26 cellular contexts compared by ENCODE assay signal in genomic region chr2:144666032-144666431, GRCh38.
DNase-seq lines count a peak whose midpoint lies in the region; ATAC-seq and TF ChIP-seq lines count a peak whose summit lies in the region.
"Had no signal": no experiment of that assay in that cellular context is flagged by ENCODE, and none has a peak within 500 bp of the region (broad histone marks: within the 10 kb centered on the region; RNA-seq: fewer than 3 reads in every experiment).

No MANE protein-coding gene starts in this region.

- H3K36me3 Mint-ChIP-seq in natural killer cell treated with Interleukin-12 subunit alpha and Interleukin-12 subunit beta and Interleukin-15 and Interleukin-18, amount 100 ng/mL, for 72 hours: peaks cover 6% of the 10 kb centered on the region
- H3K36me3 Mint-ChIP-seq: activated naive CD4-positive, alpha-beta T cell treated with anti-CD3 and anti-CD28 coated beads, Interleukin-2, amount 10 ng/mL, durations not matched to agents 7 days and 5 days; neural progenitor cell had no signal

- H2BK120ac ChIP-seq in trophoblast cell (ENCODE audit: insufficient read depth, low read length, poor library complexity): no peak overlapping the region

- H3K27me3 Mint-ChIP-seq in natural killer cell treated with Interleukin-12 subunit alpha and Interleukin-12 subunit beta and Interleukin-15 and Interleukin-18, amount 100 ng/mL, for 72 hours: no peaks in the 10 kb centered on the region
- H3K27me3 Mint-ChIP-seq: activated naive CD4-positive, alpha-beta T cell treated with anti-CD3 and anti-CD28 coated beads, Interleukin-2, amount 10 ng/mL, durations not matched to agents 7 days and 5 days had no signal

- no peak overlapping the region for H3K4me2 ChIP-seq in trophoblast cell (ENCODE audit: low read length)
- H3K4me2 ChIP-seq: neural progenitor cell had no signal

- no peaks in the 10 kb centered on the region for H3K36me3 ChIP-seq in trophoblast cell (ENCODE audit: control insufficient read depth in 1 of 2, insufficient read depth in 2 of 2, low read length in 2 of 2)
- H3K36me3 ChIP-seq: esophagus muscularis mucosa, neural progenitor cell had no signal

- peak; percentile 54 to 67 for DNase-seq in HL-60 (ENCODE audit: low read depth in 1 of 2, low spot score in 1 of 2)
- DNase-seq in NOMO-1 treated with DMSO at 0.1 percent for 48 hours (lab: John Stamatoyannopoulos, UW; ENCODE audit: unreplicated experiment): peak; percentile 79
- peak; percentile 29 for DNase-seq in amniotic epithelial cell (ENCODE audit: low read depth)
- DNase-seq in natural killer cell treated with Interleukin-12 subunit alpha and Interleukin-12 subunit beta and Interleukin-15 and Interleukin-18, amount 100 ng/mL, for 72 hours (ENCODE audit: low spot score): no peak
- DNase-seq in activated CD4-positive, alpha-beta T cell treated with anti-CD3 and anti-CD28 coated beads, Interleukin-2, amount 50 U/mL, for 4 hours: no peak
- DNase-seq in left lobe of liver (ENCODE audit: low spot score): no peak
- DNase-seq in COLO829 (ENCODE audit: low spot score): no peak
- no peak for DNase-seq in trophoblast cell
- DNase-seq: activated CD4-positive, CD25-positive, alpha-beta regulatory T cell; activated CD8-positive, alpha-beta T cell treated with anti-CD3 and anti-CD28 coated beads, Interleukin-2, amount 10 ng/mL, durations not matched to agents 7 days and 5 days; activated naive CD4-positive, alpha-beta T cell treated with anti-CD3 and anti-CD28 coated beads, Interleukin-2, amount 10 ng/mL, durations not matched to agents 7 days and 5 days; activated T-cell treated with anti-CD3 and anti-CD28 coated beads, Interleukin-2, amount 50 U/mL, for 24 hours; aorta; DMS79 treated with DMSO at 0.1 percent for 48 hours; effector memory CD4-positive, alpha-beta T cell; KBM-7; NCI-H1092 treated with DMSO at 0.1 percent for 48 hours; NCI-H2081 treated with DMSO at 0.1 percent for 48 hours; NCI-H510A; stimulated activated CD4-positive, alpha-beta T cell treated with anti-CD3 and anti-CD28 coated beads, Interleukin-12 subunit alpha, Interleukin-12 subunit beta, amount 100 ng/mL, for 4 hours; stimulated activated CD8-positive, alpha-beta memory T cell treated with anti-CD3 and anti-CD28 coated beads, Interleukin-4, amount 100 ng/mL, for 48 hours; T1000 had no signal

- no peak overlapping the region for H2BK12ac ChIP-seq in trophoblast cell (ENCODE audit: low read length)

- peaks cover 16 to 38% of the 10 kb centered on the region in 2 donors for H3K4me1 Mint-ChIP-seq in natural killer cell treated with Interleukin-12 subunit alpha and Interleukin-12 subunit beta and Interleukin-15 and Interleukin-18, amount 100 ng/mL, for 72 hours (ENCODE audit: low read depth in 2 of 2)
- H3K4me1 Mint-ChIP-seq: activated naive CD4-positive, alpha-beta T cell treated with anti-CD3 and anti-CD28 coated beads, Interleukin-2, amount 10 ng/mL, durations not matched to agents 7 days and 5 days had no signal

- no peak for TF ChIP-seq CTCF in HL-60 (IDR thresholded peaks at IDR 0.05; ENCODE audit: insufficient read depth, low read length)

- no peaks in the 10 kb centered on the region for H3K9me3 Mint-ChIP-seq in natural killer cell treated with Interleukin-12 subunit alpha and Interleukin-12 subunit beta and Interleukin-15 and Interleukin-18, amount 100 ng/mL, for 72 hours
- H3K9me3 Mint-ChIP-seq: activated naive CD4-positive, alpha-beta T cell treated with anti-CD3 and anti-CD28 coated beads, Interleukin-2, amount 10 ng/mL, durations not matched to agents 7 days and 5 days; activated T-cell treated with anti-CD3 and anti-CD28 coated beads, Interleukin-2, amount 50 U/mL, for 24 hours; neural progenitor cell had no signal

- peak overlapping the region; percentile 50 for H3K27ac ChIP-seq in HL-60 (replicated peaks)
- no peak overlapping the region for H3K27ac ChIP-seq in trophoblast cell (ENCODE audit: low read depth, low read length)
- H3K27ac ChIP-seq: esophagus muscularis mucosa, neural progenitor cell, SK-N-MC had no signal

- H3K4me1 ChIP-seq in trophoblast cell (ENCODE audit: control insufficient read depth in 1 of 2, insufficient read depth in 2 of 2, low read length in 2 of 2): no peaks in the 10 kb centered on the region
- H3K4me1 ChIP-seq: esophagus muscularis mucosa had no signal

- ATAC-seq in natural killer cell treated with Interleukin-12 subunit alpha and Interleukin-12 subunit beta and Interleukin-15 and Interleukin-18, amount 100 ng/mL, for 72 hours: peak; percentile 46 to 70
- no peak for ATAC-seq in left lobe of liver
- ATAC-seq: activated CD8-positive, alpha-beta T cell treated with anti-CD3 and anti-CD28 coated beads, Interleukin-2, amount 10 ng/mL, durations not matched to agents 7 days and 5 days; Panc1 had no signal

- H4K91ac ChIP-seq in trophoblast cell (ENCODE audit: low read depth, low read length): no peak overlapping the region

- no peak overlapping the region for H3K4ac ChIP-seq in trophoblast cell (ENCODE audit: low read depth, low read length)

- no peak overlapping the region for H3K14ac ChIP-seq in trophoblast cell (ENCODE audit: low read length)

- H3K4me3 Mint-ChIP-seq in natural killer cell treated with Interleukin-12 subunit alpha and Interleukin-12 subunit beta and Interleukin-15 and Interleukin-18, amount 100 ng/mL, for 72 hours: peak overlapping the region; percentile 1
- H3K4me3 Mint-ChIP-seq: activated CD8-positive, alpha-beta T cell treated with anti-CD3 and anti-CD28 coated beads, Interleukin-2, amount 10 ng/mL, durations not matched to agents 7 days and 5 days; activated naive CD4-positive, alpha-beta T cell treated with anti-CD3 and anti-CD28 coated beads, Interleukin-2, amount 10 ng/mL, durations not matched to agents 7 days and 5 days; activated T-cell treated with anti-CD3 and anti-CD28 coated beads, Interleukin-2, amount 50 U/mL, for 24 hours; neural progenitor cell had no signal

- H4K8ac ChIP-seq in trophoblast cell (ENCODE audit: low read depth, low read length): no peak overlapping the region

- H3K79me1 ChIP-seq in trophoblast cell (ENCODE audit: low read length): no peaks in the 10 kb centered on the region

- no peak overlapping the region for H4K12ac ChIP-seq in trophoblast cell (ENCODE audit: low read depth, low read length)

- H3K9me3 ChIP-seq in trophoblast cell (ENCODE audit: insufficient read depth, low read depth, low read length): no peaks in the 10 kb centered on the region
- H3K9me3 ChIP-seq: esophagus muscularis mucosa had no signal

- no peak overlapping the region for H3K9ac ChIP-seq in trophoblast cell (ENCODE audit: low read length)
- H3K9ac ChIP-seq: neural progenitor cell had no signal

- H2BK5ac ChIP-seq in trophoblast cell (ENCODE audit: low read depth, low read length, poor library complexity): no peak overlapping the region

- no peaks in the 10 kb centered on the region for H3K79me2 ChIP-seq in trophoblast cell (ENCODE audit: control insufficient read depth, insufficient read depth, low read length, poor library complexity)

- no peak overlapping the region for H3K4me3 ChIP-seq in HL-60 (replicated peaks; ENCODE audit: insufficient read depth, low read length)
- H3K4me3 ChIP-seq in trophoblast cell (ENCODE audit: low read depth, low read length): no peak overlapping the region
- H3K4me3 ChIP-seq: esophagus muscularis mucosa, neural progenitor cell, SK-N-MC had no signal

- 100% methylated on average over 1 of the region's 5 CpGs for WGBS in trophoblast cell (ENCODE audit: extremely low coverage, insufficient coverage, insufficient read length)

- H3K18ac ChIP-seq in trophoblast cell (ENCODE audit: low read length): no peak overlapping the region

- H2AK5ac ChIP-seq in trophoblast cell (ENCODE audit: low read length): no peak overlapping the region

- H2AFZ ChIP-seq in trophoblast cell (ENCODE audit: insufficient read depth, low read length, poor library complexity): no peak overlapping the region
- H2AFZ ChIP-seq: neural progenitor cell had no signal

- H3K27ac Mint-ChIP-seq in natural killer cell treated with Interleukin-12 subunit alpha and Interleukin-12 subunit beta and Interleukin-15 and Interleukin-18, amount 100 ng/mL, for 72 hours: peak overlapping the region in 1 of 2 donors; percentile 1
- H3K27ac Mint-ChIP-seq: activated CD8-positive, alpha-beta T cell treated with anti-CD3 and anti-CD28 coated beads, Interleukin-2, amount 10 ng/mL, durations not matched to agents 7 days and 5 days; activated naive CD4-positive, alpha-beta T cell treated with anti-CD3 and anti-CD28 coated beads, Interleukin-2, amount 10 ng/mL, durations not matched to agents 7 days and 5 days; activated T-cell treated with anti-CD3 and anti-CD28 coated beads, Interleukin-2, amount 50 U/mL, for 24 hours; neural progenitor cell had no signal

- no peaks in the 10 kb centered on the region for H3K27me3 ChIP-seq in HL-60 (ENCODE audit: insufficient read depth, poor library complexity, severe bottlenecking)
- H3K27me3 ChIP-seq in trophoblast cell (ENCODE audit: insufficient read depth, low read length): no peaks in the 10 kb centered on the region
- H3K27me3 ChIP-seq: esophagus muscularis mucosa, neural progenitor cell had no signal

- H3K23ac ChIP-seq in trophoblast cell (ENCODE audit: low read length): no peak overlapping the region

Comparison
In these comparisons a context has a peak if more than half of its experiments do, and no peak if none do; other contexts are left out.
1. DNase-seq: peak in HL-60 (2 of 2), NOMO-1 treated with DMSO at 0.1 percent for 48 hours (single experiment) and amniotic epithelial cell (single experiment); none in natural killer cell treated with Interleukin-12 subunit alpha and Interleukin-12 subunit beta and Interleukin-15 and Interleukin-18, amount 100 ng/mL, for 72 hours (single experiment), activated CD4-positive, alpha-beta T cell treated with anti-CD3 and anti-CD28 coated beads, Interleukin-2, amount 50 U/mL, for 4 hours (0 of 2), left lobe of liver (single experiment), COLO829 (single experiment) and trophoblast cell (0 of 2).